Comparison of ENCODE assay signal across 8 cellular contexts in the genomic region with DNA sequence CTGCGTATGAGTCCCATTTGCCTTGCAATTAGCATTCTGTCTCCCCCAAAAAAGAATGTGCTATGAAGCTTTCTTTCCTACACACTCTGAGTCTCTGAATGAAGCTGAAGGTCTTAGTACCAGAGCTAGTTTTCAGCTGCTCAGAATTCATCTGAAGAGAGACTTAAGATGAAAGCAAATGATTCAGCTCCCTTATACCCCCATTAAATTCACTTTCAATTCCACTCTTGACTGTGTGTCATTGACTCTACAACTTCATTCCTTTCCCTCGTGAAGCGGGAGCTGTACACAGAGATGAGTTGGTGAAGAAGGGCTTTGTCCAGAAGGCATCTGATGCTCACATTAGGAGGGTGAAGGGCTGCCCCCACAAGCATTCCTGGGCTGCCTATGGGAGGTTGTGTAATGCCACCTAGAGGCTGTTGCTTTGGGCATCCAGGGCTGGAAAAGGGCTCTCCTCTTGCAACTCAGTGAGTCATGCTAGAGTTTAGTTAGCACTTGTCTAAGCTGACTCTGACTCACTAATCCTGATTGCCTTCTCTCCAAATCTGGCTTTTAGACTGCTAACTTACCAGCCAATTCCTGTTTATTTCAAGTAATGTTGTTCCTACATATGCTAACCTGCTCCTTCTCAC. TPM values are rescaled to one million over a fixed set of nuclear protein-coding genes. Genes with fewer than 3 reads are reported as not detected.
DNase-seq lines count a peak whose midpoint lies in the region; ATAC-seq, FAIRE-seq and TF ChIP-seq lines count a peak whose summit lies in the region.

No MANE protein-coding gene starts in this region.

- H3K9ac ChIP-seq in GM12878 (ENCODE audit: control insufficient read depth, insufficient read depth, low read length): no peak overlapping the region

- intact Hi-C loops in GM12878 (cut with micrococcal nuclease; ENCODE audit: unreplicated experiment): loop anchor here (10.0 kb wide), 1 partner anchor 158 kb away; a partner anchor contains a TSS

- H3K36me3 ChIP-seq in DOHH2 (ENCODE audit: control insufficient read depth, low read length): no peaks in the 10 kb centered on the region
- no peaks in the 10 kb centered on the region for H3K36me3 ChIP-seq in GM12878 (ENCODE audit: control insufficient read depth in 2 of 2, insufficient read depth in 2 of 2, low read length in 1 of 2)

- H3K27ac ChIP-seq in DOHH2 (ENCODE audit: low read depth, low read length): no peak overlapping the region
- H3K27ac ChIP-seq in GM12878 (ENCODE audit: control insufficient read depth, insufficient read depth): no peak overlapping the region

- POLR2A ChIA-PET in GM12878 (lab: Charles Lee): no interaction called here

- peak; percentile 67 for ATAC-seq in GM12878
- no peak for ATAC-seq in HG02840 (IDR thresholded peaks at IDR 0.05; ENCODE audit: low FRiP score, unreplicated experiment)

- H2AFZ ChIP-seq in GM12878 (ENCODE audit: control insufficient read depth, low read depth, low read length): no peak overlapping the region

- H3K4me1 ChIP-seq in DOHH2 (ENCODE audit: control insufficient read depth, low read length): no peaks in the 10 kb centered on the region
- H3K4me1 ChIP-seq in GM12878 (ENCODE audit: control insufficient read depth, insufficient read depth, low read length): no peaks in the 10 kb centered on the region

- H4K20me1 ChIP-seq in DOHH2 (ENCODE audit: control insufficient read depth, insufficient read depth, low read depth, low read length) (no peaks in the 10 kb centered on the region), GM12878 (ENCODE audit: control insufficient read depth, insufficient read depth) (no peaks in the 10 kb centered on the region)

- peak; percentile 28 for DNase-seq in LHCN-M2 (ENCODE audit: low read depth)
- DNase-seq in GM12878 (ENCODE audit: low read depth, low spot score): no peak
- peak; percentile 3 for DNase-seq in midbrain (lab: John Stamatoyannopoulos, UW)
- DNase-seq in activated gamma-delta T cell (lab: John Stamatoyannopoulos, UW): no peak
- DNase-seq in SK-N-DZ (ENCODE audit: low spot score): no peak
- DNase-seq in NCI-H446 treated with DMSO at 0.1 percent for 48 hours (lab: John Stamatoyannopoulos, UW): no peak

- H3K4me2 ChIP-seq in DOHH2 (ENCODE audit: low read length) (no peak overlapping the region), GM12878 (ENCODE audit: control insufficient read depth, insufficient read depth) (no peak overlapping the region)

- RAD21 ChIA-PET in GM12878 (lab: Charles Lee; ENCODE audit: unreplicated experiment): interaction anchor here (1.1 to 1.2 kb wide), 2 partner anchors 71 to 160 kb away, joined by 3 to 5 read pairs; no protein-coding TSS in a partner anchor

- no peak for TF ChIP-seq EP300 in GM12878 (IDR thresholded peaks at IDR 0.05; ENCODE audit: borderline replicate concordance in 1 of 2, control insufficient read depth in 1 of 2, low read depth in 2 of 2, low read length in 2 of 2)

- no peak overlapping the region for H3K4me3 ChIP-seq in DOHH2 (ENCODE audit: low read length)
- no peak overlapping the region for H3K4me3 ChIP-seq in GM12878

- CTCF ChIA-PET in GM12878 (lab: Yijun Ruan, JAX): interaction anchor here (0.6 to 1.8 kb wide), 6 partner anchors 51 to 304 kb away, joined by 3 to 8 read pairs (median 3); no protein-coding TSS in a partner anchor

- H3K9me2 ChIP-seq in DOHH2 (replicated peaks; ENCODE audit: control insufficient read depth, low read length): no peaks in the 10 kb centered on the region

- BruUV-seq in GM12878 (replicated peaks; lab: Mats Ljungman, UMichigan): no TSS peak

- no peak for FAIRE-seq in GM12878 (lab: Jason Lieb, UNC)

- TF ChIP-seq CTCF in DOHH2 (IDR thresholded peaks at IDR 0.05; ENCODE audit: low read depth, low read length, poor library complexity, severe bottlenecking) (peak; percentile 28), GM12878 (IDR thresholded peaks at IDR 0.05 in 2 of 3, conservative IDR thresholded peaks at IDR 0.05 in 1 of 3; ENCODE audit: control insufficient read depth in 2 of 3, extremely low read depth in 1 of 3, insufficient read depth in 1 of 3, low read depth in 3 of 3, low read length in 3 of 3) (peak in 2 of 3 experiments; percentile 14 to 30; a peak in 3 of 6 replicates)

- no peaks in the 10 kb centered on the region for H3K79me2 ChIP-seq in DOHH2 (ENCODE audit: control insufficient read depth, low read length)
- H3K79me2 ChIP-seq in GM12878 (ENCODE audit: control insufficient read depth, insufficient read depth, low read length): no peaks in the 10 kb centered on the region

- 3% methylated on average over 3 of the region's 3 CpGs for WGBS in GM12878 (ENCODE audit: insufficient coverage, insufficient replicate concordance, low lambda C conversion rate, missing lambda C conversion rate)

- in situ Hi-C loops in GM12878 (cut with MboI): no loop called here

- SMC1A ChIA-PET in GM12878 (lab: Charles Lee; ENCODE audit: uncharacterized antibody, unreplicated experiment): interaction anchor here (1.0 to 1.5 kb wide), 2 partner anchors 65 to 109 kb away, joined by 3 to 5 read pairs; no protein-coding TSS in a partner anchor

- TF ChIP-seq POLR2A in GM12878 (IDR thresholded peaks at IDR 0.05; ENCODE audit: low read depth, low read length): no peak

- H3K9me3 ChIP-seq in DOHH2 (ENCODE audit: control insufficient read depth, insufficient read depth, low read length) (no peaks in the 10 kb centered on the region), GM12878 (replicated peaks; ENCODE audit: control insufficient read depth, insufficient read depth, low read length) (no peaks in the 10 kb centered on the region)

- peak; percentile 23; the same call in 1 of the 2 replicates for TF ChIP-seq RAD21 in GM12878 (IDR thresholded peaks at IDR 0.05; ENCODE audit: insufficient read depth, low read depth, low read length)

- no peaks in the 10 kb centered on the region for H3F3A ChIP-seq in DOHH2 (ENCODE audit: control insufficient read depth, insufficient read depth)

- no peaks in the 10 kb centered on the region for H3K27me3 ChIP-seq in DOHH2 (ENCODE audit: control insufficient read depth, low read length)
- no peaks in the 10 kb centered on the region; a peak in 1 of 4 replicates for H3K27me3 ChIP-seq in GM12878 (replicated peaks in 1 of 2; ENCODE audit: control insufficient read depth in 2 of 2, insufficient read depth in 2 of 2, low read length in 1 of 2)

RNA-seq across cellular contexts. Expression of a gene that starts 1.8 kb away (rescaled TPM):
- total RNA-seq in LHCN-M2 (2014; rRNA removed): not detected in 2 replicates
- polyA plus RNA-seq in LHCN-M2 (2012): not detected
- not detected in 2 replicates for total RNA-seq in GM12878 (2013; cell fraction: nucleolus; rRNA removed)
- total RNA-seq in GM12878 (2014; rRNA removed): not detected in 2 replicates
- total RNA-seq in GM12878 (2014; rRNA removed; fragmentation: Illumina TruSeq; extraction: Trizol): not detected in 2 replicates
- total RNA-seq in GM12878 (2021): not detected in 2 replicates
- not detected for polyA plus RNA-seq in GM12878 (2011; ENCODE audit: low read depth)
- not detected in 2 replicates for polyA plus RNA-seq in GM12878 (2011; rRNA removed)
- polyA plus RNA-seq in GM12878 (2011; cell fraction: cytosol; rRNA removed): not detected in 2 replicates
- not detected in 2 replicates for polyA plus RNA-seq in GM12878 (2011; cell fraction: nucleus; rRNA removed)
- polyA plus RNA-seq in GM12878 (2012): not detected in 2 replicates
- polyA plus RNA-seq in GM12878 (2014; fragmentation: Illumina TruSeq; extraction: Trizol): not detected in 2 replicates
- polyA plus RNA-seq in GM12878 (2014; fragmentation: Nextera tagmentation; extraction: Ambion mirVana): not detected
- polyA plus RNA-seq in GM12878 (2014; rRNA removed): not detected in 2 replicates
- not detected for polyA plus RNA-seq in GM12878 (2016; fragmentation: Nextera tagmentation; extraction: Ambion mirVana)
- polyA minus RNA-seq in GM12878 (2011; rRNA and poly(A)+ RNA removed): not detected in 2 replicates
- polyA minus RNA-seq in GM12878 (2011; cell fraction: cytosol; rRNA and poly(A)+ RNA removed): not detected in 2 replicates
- not detected in 2 replicates for polyA minus RNA-seq in GM12878 (2011; cell fraction: nucleus; rRNA and poly(A)+ RNA removed)
- polyA plus RNA-seq in SK-N-DZ (2014; cell fraction: cytosol; rRNA removed): not detected in 2 replicates
- polyA plus RNA-seq in SK-N-DZ (2014; cell fraction: nucleus; rRNA removed): not detected in 2 replicates

RNA-seq across cellular contexts. Expression of a gene that starts 8.1 kb away (rescaled TPM):
- total RNA-seq in LHCN-M2 (2014; rRNA removed): not detected in 2 replicates
- not detected for polyA plus RNA-seq in LHCN-M2 (2012)
- total RNA-seq in GM12878 (2013; cell fraction: nucleolus; rRNA removed): not detected in 2 replicates
- total RNA-seq in GM12878 (2014; rRNA removed): not detected in 2 replicates
- total RNA-seq in GM12878 (2014; rRNA removed; fragmentation: Illumina TruSeq; extraction: Trizol): not detected in 2 replicates
- total RNA-seq in GM12878 (2021): not detected in 2 replicates
- polyA plus RNA-seq in GM12878 (2011; ENCODE audit: low read depth): not detected
- not detected in 2 replicates for polyA plus RNA-seq in GM12878 (2011; rRNA removed)
- 0.33 TPM in 1 of 2 replicates, not detected in the other for polyA plus RNA-seq in GM12878 (2011; cell fraction: cytosol; rRNA removed)
- polyA plus RNA-seq in GM12878 (2011; cell fraction: nucleus; rRNA removed): not detected in 2 replicates
- not detected in 2 replicates for polyA plus RNA-seq in GM12878 (2012)
- polyA plus RNA-seq in GM12878 (2014; fragmentation: Illumina TruSeq; extraction: Trizol): not detected in 2 replicates
- polyA plus RNA-seq in GM12878 (2014; fragmentation: Nextera tagmentation; extraction: Ambion mirVana): not detected
- not detected in 2 replicates for polyA plus RNA-seq in GM12878 (2014; rRNA removed)
- under 1 TPM in 1 of 2 experiments, not detected in 1; 0.44 TPM for polyA plus RNA-seq in GM12878 (2016; fragmentation: Nextera tagmentation; extraction: Ambion mirVana)
- 1.1 TPM in 1 of 2 replicates, not detected in the other for polyA minus RNA-seq in GM12878 (2011; rRNA and poly(A)+ RNA removed)
- not detected in 2 replicates for polyA minus RNA-seq in GM12878 (2011; cell fraction: cytosol; rRNA and poly(A)+ RNA removed)
- polyA minus RNA-seq in GM12878 (2011; cell fraction: nucleus; rRNA and poly(A)+ RNA removed): not detected in 2 replicates
- polyA plus RNA-seq in SK-N-DZ (2014; cell fraction: cytosol; rRNA removed): not detected in 2 replicates
- polyA plus RNA-seq in SK-N-DZ (2014; cell fraction: nucleus; rRNA removed): not detected in 2 replicates

RNA-seq across cellular contexts. Expression of a gene that starts 24.5 kb away (rescaled TPM):
- not detected in 2 replicates for total RNA-seq in LHCN-M2 (2014; rRNA removed)
- polyA plus RNA-seq in LHCN-M2 (2012): not detected
- not detected in 2 replicates for total RNA-seq in GM12878 (2013; cell fraction: nucleolus; rRNA removed)
- not detected in 2 replicates for total RNA-seq in GM12878 (2014; rRNA removed)
- total RNA-seq in GM12878 (2014; rRNA removed; fragmentation: Illumina TruSeq; extraction: Trizol): not detected in 2 replicates
- total RNA-seq in GM12878 (2021): not detected in 2 replicates
- polyA plus RNA-seq in GM12878 (2011; ENCODE audit: low read depth): not detected
- not detected in 2 replicates for polyA plus RNA-seq in GM12878 (2011; rRNA removed)
- 0.38 TPM in 1 of 2 replicates, not detected in the other for polyA plus RNA-seq in GM12878 (2011; cell fraction: cytosol; rRNA removed)
- polyA plus RNA-seq in GM12878 (2011; cell fraction: nucleus; rRNA removed): not detected in 2 replicates
- polyA plus RNA-seq in GM12878 (2012): not detected in 2 replicates
- not detected in 2 replicates for polyA plus RNA-seq in GM12878 (2014; fragmentation: Illumina TruSeq; extraction: Trizol)
- polyA plus RNA-seq in GM12878 (2014; fragmentation: Nextera tagmentation; extraction: Ambion mirVana): not detected
- polyA plus RNA-seq in GM12878 (2014; rRNA removed): not detected in 2 replicates
- not detected for polyA plus RNA-seq in GM12878 (2016; fragmentation: Nextera tagmentation; extraction: Ambion mirVana)
- not detected in 2 replicates for polyA minus RNA-seq in GM12878 (2011; rRNA and poly(A)+ RNA removed)
- polyA minus RNA-seq in GM12878 (2011; cell fraction: cytosol; rRNA and poly(A)+ RNA removed): not detected in 2 replicates
- not detected in 2 replicates for polyA minus RNA-seq in GM12878 (2011; cell fraction: nucleus; rRNA and poly(A)+ RNA removed)
- polyA plus RNA-seq in SK-N-DZ (2014; cell fraction: cytosol; rRNA removed): not detected in 2 replicates
- polyA plus RNA-seq in SK-N-DZ (2014; cell fraction: nucleus; rRNA removed): not detected in 2 replicates

RNA-seq across cellular contexts. Expression of a gene that starts 31.2 kb away (rescaled TPM):
- total RNA-seq in LHCN-M2 (2014; rRNA removed) (not detected in 2 replicates), GM12878 (2014; rRNA removed) (not detected in 2 replicates), GM12878 (2014; rRNA removed; fragmentation: Illumina TruSeq; extraction: Trizol) (not detected in 2 replicates), GM12878 (2021) (not detected in 2 replicates)
- not detected for polyA plus RNA-seq in LHCN-M2 (2012)
- total RNA-seq in GM12878 (2013; cell fraction: nucleolus; rRNA removed): not detected in 2 replicates
- not detected for polyA plus RNA-seq in GM12878 (2011; ENCODE audit: low read depth)
- polyA plus RNA-seq in GM12878 (2011; rRNA removed) (not detected in 2 replicates), GM12878 (2014; fragmentation: Illumina TruSeq; extraction: Trizol) (not detected in 2 replicates), GM12878 (2014; fragmentation: Nextera tagmentation; extraction: Ambion mirVana) (not detected), GM12878 (2014; rRNA removed) (not detected in 2 replicates), GM12878 (2016; fragmentation: Nextera tagmentation; extraction: Ambion mirVana) (not detected)
- polyA plus RNA-seq in GM12878 (2011; cell fraction: cytosol; rRNA removed): not detected in 2 replicates
- polyA plus RNA-seq in GM12878 (2011; cell fraction: nucleus; rRNA removed): not detected in 2 replicates
- polyA plus RNA-seq in GM12878 (2012): not detected in 2 replicates
- polyA minus RNA-seq in GM12878 (2011; rRNA and poly(A)+ RNA removed): not detected in 2 replicates
- not detected in 2 replicates for polyA minus RNA-seq in GM12878 (2011; cell fraction: cytosol; rRNA and poly(A)+ RNA removed)
- not detected in 2 replicates for polyA minus RNA-seq in GM12878 (2011; cell fraction: nucleus; rRNA and poly(A)+ RNA removed)
- polyA plus RNA-seq in SK-N-DZ (2014; cell fraction: cytosol; rRNA removed): not detected in 2 replicates
- polyA plus RNA-seq in SK-N-DZ (2014; cell fraction: nucleus; rRNA removed): not detected in 2 replicates

RNA-seq across cellular contexts. Expression of a gene that starts 38.6 kb away (rescaled TPM):
- total RNA-seq in LHCN-M2 (2014; rRNA removed) (not detected in 2 replicates), GM12878 (2014; rRNA removed) (not detected in 2 replicates), GM12878 (2014; rRNA removed; fragmentation: Illumina TruSeq; extraction: Trizol) (not detected in 2 replicates), GM12878 (2021) (not detected in 2 replicates)
- not detected for polyA plus RNA-seq in LHCN-M2 (2012)
- total RNA-seq in GM12878 (2013; cell fraction: nucleolus; rRNA removed): not detected in 2 replicates
- polyA plus RNA-seq in GM12878 (2011; ENCODE audit: low read depth): not detected
- polyA plus RNA-seq in GM12878 (2011; rRNA removed) (not detected in 2 replicates), GM12878 (2014; fragmentation: Illumina TruSeq; extraction: Trizol) (not detected in 2 replicates), GM12878 (2014; fragmentation: Nextera tagmentation; extraction: Ambion mirVana) (not detected), GM12878 (2014; rRNA removed) (not detected in 2 replicates), GM12878 (2016; fragmentation: Nextera tagmentation; extraction: Ambion mirVana) (not detected)
- not detected in 2 replicates for polyA plus RNA-seq in GM12878 (2011; cell fraction: cytosol; rRNA removed)
- not detected in 2 replicates for polyA plus RNA-seq in GM12878 (2011; cell fraction: nucleus; rRNA removed)
- polyA plus RNA-seq in GM12878 (2012): not detected in 2 replicates
- not detected in 2 replicates for polyA minus RNA-seq in GM12878 (2011; rRNA and poly(A)+ RNA removed)
- polyA minus RNA-seq in GM12878 (2011; cell fraction: cytosol; rRNA and poly(A)+ RNA removed): not detected in 2 replicates
- not detected in 2 replicates for polyA minus RNA-seq in GM12878 (2011; cell fraction: nucleus; rRNA and poly(A)+ RNA removed)
- polyA plus RNA-seq in SK-N-DZ (2014; cell fraction: cytosol; rRNA removed): not detected in 2 replicates
- not detected in 2 replicates for polyA plus RNA-seq in SK-N-DZ (2014; cell fraction: nucleus; rRNA removed)

Comparison
In these comparisons a context has a peak if more than half of its experiments do, and no peak if none do; other contexts are left out.
1. DNase-seq: peak in LHCN-M2 (single experiment) and midbrain (single experiment); none in GM12878 (single experiment), activated gamma-delta T cell (single experiment), SK-N-DZ (single experiment) and NCI-H446 treated with DMSO at 0.1 percent for 48 hours (single experiment).